ENCODE assay signal across 22 cellular contexts in the genomic region with DNA sequence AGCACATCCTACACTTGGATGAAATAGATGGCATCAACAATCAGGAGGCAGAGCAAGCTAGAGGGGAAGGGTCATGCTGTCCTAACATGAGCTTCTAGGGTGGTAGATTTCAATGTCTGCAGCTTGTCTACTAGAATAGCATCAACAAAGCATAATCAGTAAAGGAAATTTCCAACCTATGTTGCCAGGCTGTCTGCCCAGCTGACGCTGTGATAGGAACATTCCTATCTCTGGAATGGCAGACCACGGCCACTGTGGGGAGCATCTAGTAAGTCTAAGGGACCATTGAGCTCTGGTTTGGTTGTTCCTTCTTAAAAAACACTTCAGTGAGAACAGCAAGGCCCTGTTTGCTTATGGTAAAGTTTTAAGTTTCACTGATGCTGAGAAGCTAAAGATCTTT.
"Had no signal": no experiment of that assay in that cellular context is flagged by ENCODE, and none has a peak within 500 bp of the region (broad histone marks: within the 10 kb centered on the region; RNA-seq: fewer than 3 reads in every experiment).

No MANE protein-coding gene starts in this region.

- H3K27ac ChIP-seq: hepatocyte, lower lobe of right lung, prostate gland, right lobe of liver, skin epidermis, tibial nerve, upper lobe of left lung, vagina had no signal

- H3K9me3 ChIP-seq: lower lobe of right lung, pancreas, prostate gland, right lobe of liver, tibial nerve, upper lobe of left lung, vagina had no signal

- H3K4me1 ChIP-seq: lower lobe of right lung, prostate gland, right lobe of liver, tibial nerve, upper lobe of left lung, vagina had no signal

- H3K27me3 ChIP-seq: hepatocyte, pancreas, right lobe of liver, tibial nerve, upper lobe of left lung, vagina had no signal

- ATAC-seq: lower lobe of right lung; naive thymus-derived CD8-positive, alpha-beta T cell; right lobe of liver; stimulated activated effector memory CD8-positive, alpha-beta T cell treated with anti-CD3 and anti-CD28 coated beads, Interleukin-12 subunit alpha, Interleukin-12 subunit beta, amount 100 ng/mL, for 72 hours had no signal

- H2AFZ ChIP-seq: hepatocyte had no signal

- H3K79me2 ChIP-seq: hepatocyte had no signal

- H3K4me2 ChIP-seq: hepatocyte had no signal

- H3K36me3 ChIP-seq: lower lobe of right lung, pancreas, prostate gland, right lobe of liver, tibial nerve, upper lobe of left lung, vagina had no signal

- DNase-seq: islet precursor cell; lower lobe of right lung; mammary epithelial cell; mesenchymal stem cell; naive thymus-derived CD8-positive, alpha-beta T cell; nucleus accumbens; posterior cingulate gyrus; retina; right lobe of liver; stimulated activated CD4-positive, alpha-beta T cell treated with anti-CD3 and anti-CD28 coated beads, Interleukin-12 subunit alpha, Interleukin-12 subunit beta, amount 100 ng/mL, for 4 hours; stimulated activated CD4-positive, alpha-beta T cell treated with anti-CD3 and anti-CD28 coated beads, Interleukin-15, amount 100 ng/mL, for 24 hours; stimulated activated CD4-positive, alpha-beta T cell treated with anti-CD3 and anti-CD28 coated beads, Interleukin-2, amount 100 ng/mL, for 24 hours; stimulated activated CD4-positive, alpha-beta T cell treated with anti-CD3 and anti-CD28 coated beads, Interleukin-4, amount 100 ng/mL, for 24 hours; stimulated activated naive CD4-positive, alpha-beta T cell; upper lobe of left lung had no signal

- H3K4me3 ChIP-seq: hepatocyte, lower lobe of right lung, pancreas, prostate gland, right lobe of liver, skin epidermis, tibial nerve, upper lobe of left lung, vagina had no signal
